Comparison of ENCODE assay signal across 1 cellular context in the genomic region with DNA sequence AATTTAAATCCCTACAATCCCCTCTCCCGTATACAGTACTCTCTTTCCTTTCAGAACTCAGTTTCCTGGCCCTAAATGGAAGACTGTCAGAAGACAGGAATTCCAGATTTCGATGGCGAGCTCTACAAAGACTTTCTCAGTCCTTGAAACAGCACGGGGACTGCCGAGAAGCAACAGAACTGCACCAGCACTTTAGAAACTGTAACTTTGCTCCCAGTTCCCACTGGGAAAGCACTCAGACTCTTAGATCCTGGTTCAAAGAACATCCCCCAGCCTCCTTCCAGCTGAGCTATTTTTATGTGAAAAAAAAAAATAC.
TF ChIP-seq lines count a peak whose summit lies in the region.

No MANE protein-coding gene starts in this region.

TF ChIP-seq in HCT116, 20 proteins besides CTCF, POLR2A, EP300 and RAD21 (continued from another document):
- TF ChIP-seq, protein P1, sequence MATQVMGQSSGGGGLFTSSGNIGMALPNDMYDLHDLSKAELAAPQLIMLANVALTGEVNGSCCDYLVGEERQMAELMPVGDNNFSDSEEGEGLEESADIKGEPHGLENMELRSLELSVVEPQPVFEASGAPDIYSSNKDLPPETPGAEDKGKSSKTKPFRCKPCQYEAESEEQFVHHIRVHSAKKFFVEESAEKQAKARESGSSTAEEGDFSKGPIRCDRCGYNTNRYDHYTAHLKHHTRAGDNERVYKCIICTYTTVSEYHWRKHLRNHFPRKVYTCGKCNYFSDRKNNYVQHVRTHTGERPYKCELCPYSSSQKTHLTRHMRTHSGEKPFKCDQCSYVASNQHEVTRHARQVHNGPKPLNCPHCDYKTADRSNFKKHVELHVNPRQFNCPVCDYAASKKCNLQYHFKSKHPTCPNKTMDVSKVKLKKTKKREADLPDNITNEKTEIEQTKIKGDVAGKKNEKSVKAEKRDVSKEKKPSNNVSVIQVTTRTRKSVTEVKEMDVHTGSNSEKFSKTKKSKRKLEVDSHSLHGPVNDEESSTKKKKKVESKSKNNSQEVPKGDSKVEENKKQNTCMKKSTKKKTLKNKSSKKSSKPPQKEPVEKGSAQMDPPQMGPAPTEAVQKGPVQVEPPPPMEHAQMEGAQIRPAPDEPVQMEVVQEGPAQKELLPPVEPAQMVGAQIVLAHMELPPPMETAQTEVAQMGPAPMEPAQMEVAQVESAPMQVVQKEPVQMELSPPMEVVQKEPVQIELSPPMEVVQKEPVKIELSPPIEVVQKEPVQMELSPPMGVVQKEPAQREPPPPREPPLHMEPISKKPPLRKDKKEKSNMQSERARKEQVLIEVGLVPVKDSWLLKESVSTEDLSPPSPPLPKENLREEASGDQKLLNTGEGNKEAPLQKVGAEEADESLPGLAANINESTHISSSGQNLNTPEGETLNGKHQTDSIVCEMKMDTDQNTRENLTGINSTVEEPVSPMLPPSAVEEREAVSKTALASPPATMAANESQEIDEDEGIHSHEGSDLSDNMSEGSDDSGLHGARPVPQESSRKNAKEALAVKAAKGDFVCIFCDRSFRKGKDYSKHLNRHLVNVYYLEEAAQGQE (IDR thresholded peaks at IDR 0.05; ENCODE audit: low read depth): no peak
- TF ChIP-seq, protein P2, sequence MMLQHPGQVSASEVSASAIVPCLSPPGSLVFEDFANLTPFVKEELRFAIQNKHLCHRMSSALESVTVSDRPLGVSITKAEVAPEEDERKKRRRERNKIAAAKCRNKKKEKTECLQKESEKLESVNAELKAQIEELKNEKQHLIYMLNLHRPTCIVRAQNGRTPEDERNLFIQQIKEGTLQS (IDR thresholded peaks at IDR 0.05): no peak
- no peak for TF ChIP-seq CBX3 (IDR thresholded peaks at IDR 0.05; ENCODE audit: low read depth)
- TF ChIP-seq, protein P3, sequence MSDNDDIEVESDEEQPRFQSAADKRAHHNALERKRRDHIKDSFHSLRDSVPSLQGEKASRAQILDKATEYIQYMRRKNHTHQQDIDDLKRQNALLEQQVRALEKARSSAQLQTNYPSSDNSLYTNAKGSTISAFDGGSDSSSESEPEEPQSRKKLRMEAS (IDR thresholded peaks at IDR 0.05): no peak
- no peak for TF ChIP-seq ZFX (IDR thresholded peaks at IDR 0.05)
- TF ChIP-seq TCF7L2 (IDR thresholded peaks at IDR 0.05; ENCODE audit: borderline replicate concordance, extremely low read depth, insufficient read depth, insufficient read length): no peak
- TF ChIP-seq FOSL1 (IDR thresholded peaks at IDR 0.05; ENCODE audit: low read depth): no peak
TF ChIP-seq in HCT116: peak in this region for 0.
